Comparison of ENCODE assay signal across 8 cellular contexts in genomic region chr10:112375721-112376577, GRCh38. TPM values are rescaled to one million over a fixed set of nuclear protein-coding genes. Genes with fewer than 3 reads are reported as not detected.
DNase-seq lines count a peak whose midpoint lies in the region; ATAC-seq and TF ChIP-seq lines count a peak whose summit lies in the region.
"Had no signal": no experiment of that assay in that cellular context is flagged by ENCODE, and none has a peak within 500 bp of the region (broad histone marks: within the 10 kb centered on the region; RNA-seq: fewer than 3 reads in every experiment).

No MANE protein-coding gene starts in this region.

- H3K4me3 Mint-ChIP-seq in activated naive CD8-positive, alpha-beta T cell treated with anti-CD3 and anti-CD28 coated beads, Interleukin-2, amount 10 ng/mL, durations not matched to agents 7 days and 5 days = peak overlapping the region; percentile 98
- H3K4me3 Mint-ChIP-seq in immature natural killer cell = peak overlapping the region; percentile 96 to 100 (median 99)

- H3K4me1 ChIP-seq in Peyer's patch = peaks cover 0 to 4% (median 2%) of the 10 kb centered on the region in 4 donors

- H3K27ac ChIP-seq in Peyer's patch = peak overlapping the region; percentile 84 to 96 (median 90)
- H3K27ac ChIP-seq: cardiac muscle cell had no signal

- no peaks in the 10 kb centered on the region for H3K36me3 ChIP-seq in Peyer's patch
- H3K36me3 ChIP-seq: cardiac muscle cell had no signal

- no peaks in the 10 kb centered on the region for H3K27me3 ChIP-seq in Peyer's patch
- H3K27me3 ChIP-seq: cardiac muscle cell had no signal

- H3K9me3 ChIP-seq in Peyer's patch = no peaks in the 10 kb centered on the region

- peaks cover 7% of the 10 kb centered on the region for H3K9me3 Mint-ChIP-seq in activated naive CD8-positive, alpha-beta T cell treated with anti-CD3 and anti-CD28 coated beads, Interleukin-2, amount 10 ng/mL, durations not matched to agents 7 days and 5 days
- H3K9me3 Mint-ChIP-seq in immature natural killer cell = no peaks in the 10 kb centered on the region

- no peaks in the 10 kb centered on the region for H3K27me3 Mint-ChIP-seq in activated naive CD8-positive, alpha-beta T cell treated with anti-CD3 and anti-CD28 coated beads, Interleukin-2, amount 10 ng/mL, durations not matched to agents 7 days and 5 days
- peaks cover 2 to 8% (median 5%) of the 10 kb centered on the region in 3 donors for H3K27me3 Mint-ChIP-seq in immature natural killer cell (ENCODE audit: low read depth in 3 of 3)

- peak; percentile 89 for ATAC-seq in GM18907 (IDR thresholded peaks at IDR 0.05; ENCODE audit: unreplicated experiment)
- ATAC-seq in HG02981 (IDR thresholded peaks at IDR 0.05; ENCODE audit: unreplicated experiment) = peak; percentile 85
- peak; percentile 86 for ATAC-seq in activated naive CD8-positive, alpha-beta T cell treated with anti-CD3 and anti-CD28 coated beads, Interleukin-2, amount 10 ng/mL, durations not matched to agents 7 days and 5 days (ENCODE audit: low read depth)

- DNase-seq in Peyer's patch (peak; percentile 49 to 78 (median 74)), immature natural killer cell (peak; percentile 74 to 80 (median 79)), NCI-H526 treated with DMSO at 0.1 percent for 48 hours (lab: John Stamatoyannopoulos, UW) (no peak)
- peak; percentile 61 for DNase-seq in activated naive CD8-positive, alpha-beta T cell treated with anti-CD3 and anti-CD28 coated beads, Interleukin-2, amount 10 ng/mL, durations not matched to agents 7 days and 5 days
- peak; percentile 18 to 21 for DNase-seq in stimulated activated CD4-positive, alpha-beta T cell treated with anti-CD3 and anti-CD28 coated beads, Interleukin-1b, Interleukin-23, amount 100 ng/mL, for 4 hours (ENCODE audit: low read depth in 2 of 2)

- TF ChIP-seq POLR2A in Peyer's patch (IDR thresholded peaks at IDR 0.05) = peak; percentile 22 to 57

- POLR2A ChIA-PET in activated naive CD8-positive, alpha-beta T cell treated with anti-CD3 and anti-CD28 coated beads, Interleukin-2, amount 10 ng/mL, durations not matched to agents 7 days and 5 days (lab: Charles Lee) = interaction anchor here (0.7 to 3.8 kb wide), 10 partner anchors 10 to 1304 kb away, joined by 3 to 21 read pairs (median 4); partner anchors contain the start of genes CASP7, GPAM, VTI1A and ZDHHC6

- H3K27ac Mint-ChIP-seq in activated naive CD8-positive, alpha-beta T cell treated with anti-CD3 and anti-CD28 coated beads, Interleukin-2, amount 10 ng/mL, durations not matched to agents 7 days and 5 days = peak overlapping the region; percentile 100
- H3K27ac Mint-ChIP-seq in immature natural killer cell = peak overlapping the region; percentile 96 to 100 (median 99)

- no peak for TF ChIP-seq CTCF in Peyer's patch (IDR thresholded peaks at IDR 0.05)

- H3K4me1 Mint-ChIP-seq in activated naive CD8-positive, alpha-beta T cell treated with anti-CD3 and anti-CD28 coated beads, Interleukin-2, amount 10 ng/mL, durations not matched to agents 7 days and 5 days = peaks cover 58% of the 10 kb centered on the region
- peaks cover 70 to 73% of the 10 kb centered on the region in 2 donors for H3K4me1 Mint-ChIP-seq in immature natural killer cell

- peaks cover 27% of the 10 kb centered on the region for H3K36me3 Mint-ChIP-seq in activated naive CD8-positive, alpha-beta T cell treated with anti-CD3 and anti-CD28 coated beads, Interleukin-2, amount 10 ng/mL, durations not matched to agents 7 days and 5 days
- peaks cover 0 to 6% (median 3%) of the 10 kb centered on the region in 3 donors for H3K36me3 Mint-ChIP-seq in immature natural killer cell

- H3K4me3 ChIP-seq in Peyer's patch = peak overlapping the region; percentile 51 to 65 (median 56)
- H3K4me3 ChIP-seq: cardiac muscle cell had no signal

RNA-seq across cellular contexts. Expression of gene ACSL5, which starts 2.0 kb away (rescaled TPM):
- 1,000 to 10,000 TPM in 1 of 4 donors, 100 to 1,000 TPM in 3; 133 to 1,137 (median 595) TPM for total RNA-seq in Peyer's patch
- 10 to 100 TPM; 55.8 to 59.5 TPM for total RNA-seq in activated naive CD8-positive, alpha-beta T cell treated with anti-CD3 and anti-CD28 coated beads, Interleukin-2, amount 10 ng/mL, durations not matched to agents 7 days and 5 days
- polyA plus RNA-seq in immature natural killer cell = 10 to 100 TPM; 63.9 to 86.5 (median 78.4) TPM
- total RNA-seq: cardiac muscle cell had no signal
- polyA plus RNA-seq: cardiac muscle cell had no signal
